In the genomic region with DNA sequence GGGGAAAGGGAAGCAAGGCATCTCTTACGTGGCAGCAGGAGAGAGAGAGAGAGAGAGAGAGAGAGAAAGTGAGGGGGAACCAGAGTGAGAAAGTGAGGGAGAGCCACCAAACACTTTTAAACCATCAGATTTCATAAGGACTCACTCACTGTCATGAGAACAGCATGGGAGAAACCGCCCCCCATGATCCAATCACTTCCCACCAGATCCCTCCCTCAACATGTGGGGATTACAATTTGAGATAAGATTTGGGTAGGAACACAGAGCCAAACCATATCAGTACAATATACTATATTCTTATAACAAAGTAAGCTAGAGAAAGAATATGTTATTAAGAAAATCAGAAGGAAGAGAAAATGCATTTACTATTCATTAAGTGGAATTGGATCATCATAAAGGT, we compare ENCODE assay signal across 28 cellular contexts. TPM values are rescaled to one million over a fixed set of nuclear protein-coding genes. Genes with fewer than 3 reads are reported as not detected.
"Had no signal": no experiment of that assay in that cellular context is flagged by ENCODE, and none has a peak within 500 bp of the region (broad histone marks: within the 10 kb centered on the region; RNA-seq: fewer than 3 reads in every experiment).

No MANE protein-coding gene starts in this region.

- H3K27ac ChIP-seq: colonic mucosa, dorsolateral prefrontal cortex, epithelial cell of prostate, esophagus muscularis mucosa, esophagus squamous epithelium, foreskin keratinocyte, gastrocnemius medialis, gastroesophageal sphincter, hepatocyte had no signal

- H3K4me3 ChIP-seq: colonic mucosa, coronary artery, dorsolateral prefrontal cortex, esophagus muscularis mucosa, esophagus squamous epithelium, gastrocnemius medialis, gastroesophageal sphincter, heart left ventricle, heart right ventricle, hepatocyte had no signal

- H2AFZ ChIP-seq: hepatocyte had no signal

- H3K27me3 ChIP-seq: colonic mucosa, dorsolateral prefrontal cortex, esophagus muscularis mucosa, esophagus squamous epithelium, foreskin keratinocyte, gastrocnemius medialis, gastroesophageal sphincter, heart left ventricle, hepatocyte had no signal

- H3K4me2 ChIP-seq: hepatocyte had no signal

- H3K4me3 Mint-ChIP-seq: dendritic cell treated with granulocyte-macrophage colony-stimulating factor and Interleukin-4, amounts not matched to agents 40 ng/mL and 50 ng/mL, for 4 days; effector memory CD8-positive, alpha-beta T cell; endodermal cell had no signal

- H3K36me3 ChIP-seq: colonic mucosa, esophagus muscularis mucosa, esophagus squamous epithelium, gastrocnemius medialis, gastroesophageal sphincter, heart left ventricle, heart right ventricle had no signal

- H3K9me3 ChIP-seq: colonic mucosa, esophagus muscularis mucosa, esophagus squamous epithelium, gastrocnemius medialis, gastroesophageal sphincter, heart left ventricle, heart right ventricle had no signal

- H3K4me1 ChIP-seq: colonic mucosa, esophagus muscularis mucosa, gastrocnemius medialis had no signal

- H3K9me3 Mint-ChIP-seq: dendritic cell treated with granulocyte-macrophage colony-stimulating factor and Interleukin-4, amounts not matched to agents 40 ng/mL and 50 ng/mL, for 4 days; effector memory CD8-positive, alpha-beta T cell; endodermal cell had no signal

- DNase-seq: colonic mucosa; cortex of kidney; dermis blood vessel endothelial cell; dorsolateral prefrontal cortex; effector CD4-positive, alpha-beta T cell; effector CD8-positive, alpha-beta T cell; effector memory CD4-positive, alpha-beta T cell; effector memory CD8-positive, alpha-beta T cell; endodermal cell; esophagus squamous epithelium; foreskin fibroblast; foreskin keratinocyte; foreskin melanocyte; gastrocnemius medialis; glutamatergic neuron; head of caudate nucleus; heart left ventricle; heart right ventricle had no signal

- H3K27ac Mint-ChIP-seq: dendritic cell treated with granulocyte-macrophage colony-stimulating factor and Interleukin-4, amounts not matched to agents 40 ng/mL and 50 ng/mL, for 4 days; effector memory CD8-positive, alpha-beta T cell; endodermal cell had no signal

- FAIRE-seq: endometrium, frontal cortex had no signal

- ATAC-seq: effector memory CD8-positive, alpha-beta T cell; esophagus mucosa; foreskin keratinocyte; gastrocnemius medialis; gastroesophageal sphincter; heart left ventricle; heart right ventricle had no signal

- H3K79me2 ChIP-seq: hepatocyte had no signal

RNA-seq across cellular contexts. Expression of gene PLXNC1, which starts 53.7 kb away (rescaled TPM):
- polyA plus RNA-seq: endothelial cell of umbilical vein had no signal
